Comparison of ENCODE assay signal across 17 cellular contexts in genomic region chr12:116760621-116761020, GRCh38. TPM values are rescaled to one million over a fixed set of nuclear protein-coding genes. Genes with fewer than 3 reads are reported as not detected.
DNase-seq lines count a peak whose midpoint lies in the region; ATAC-seq and TF ChIP-seq lines count a peak whose summit lies in the region.
"Had no signal": no experiment of that assay in that cellular context is flagged by ENCODE, and none has a peak within 500 bp of the region (broad histone marks: within the 10 kb centered on the region; RNA-seq: fewer than 3 reads in every experiment).

No MANE protein-coding gene starts in this region.

- CTCF ChIA-PET in activated CD4-positive, alpha-beta memory T cell treated with anti-CD3 and anti-CD28 coated beads for 36 hours (lab: Charles Lee) = interaction anchor here (1.0 to 1.3 kb wide), 3 partner anchors 30 to 358 kb away, joined by 3 read pairs; no protein-coding TSS in a partner anchor

- H3K9me3 ChIP-seq in heart right ventricle (no peaks in the 10 kb centered on the region), right atrium auricular region (no peaks in the 10 kb centered on the region), iPS-18a (ENCODE audit: control insufficient read depth, low read depth, low read length) (no peaks in the 10 kb centered on the region), subcutaneous abdominal adipose tissue (ENCODE audit: control insufficient read depth in 5 of 5, low read length in 5 of 5) (no peaks in the 10 kb centered on the region), sigmoid colon (no peaks in the 10 kb centered on the region)

- H3K4me3 ChIP-seq in heart right ventricle (peak overlapping the region in 7 of 10 donors; percentile 0 to 34 (median 27)), right atrium auricular region (no peak overlapping the region), iPS-18a (ENCODE audit: low read length) (peak overlapping the region; percentile 39), subcutaneous abdominal adipose tissue (ENCODE audit: low read depth in 1 of 5, low read length in 5 of 5) (peak overlapping the region in 3 of 5 donors; percentile 23 to 40 (median 33)), sigmoid colon (no peak overlapping the region)

- WGBS in heart right ventricle, 2 donors = 66 to 70% methylated on average over 11 of the region's 11 CpGs
- WGBS in sigmoid colon, 2 donors = 94 to 95% methylated on average over 11 of the region's 11 CpGs

- no peak for TF ChIP-seq CTCF in heart right ventricle (IDR thresholded peaks at IDR 0.05)
- TF ChIP-seq CTCF in right atrium auricular region (IDR thresholded peaks at IDR 0.05) = no peak
- TF ChIP-seq CTCF in sigmoid colon (IDR thresholded peaks at IDR 0.05) = no peak
- no peak for TF ChIP-seq CTCF in GM13976 (IDR thresholded peaks at IDR 0.05; ENCODE audit: borderline replicate concordance, control extremely low read depth, extremely low read depth, insufficient read depth, missing control alignments)

- no peaks in the 10 kb centered on the region for H3K27me3 ChIP-seq in heart right ventricle
- H3K27me3 ChIP-seq in right atrium auricular region = no peaks in the 10 kb centered on the region
- no peaks in the 10 kb centered on the region for H3K27me3 ChIP-seq in iPS-18a (ENCODE audit: control insufficient read depth, insufficient read depth, low read length)
- no peaks in the 10 kb centered on the region for H3K27me3 ChIP-seq in subcutaneous abdominal adipose tissue (ENCODE audit: control insufficient read depth in 5 of 5, insufficient read depth in 4 of 5, low read length in 5 of 5)
- H3K27me3 ChIP-seq in sigmoid colon = no peaks in the 10 kb centered on the region

- DNase-seq in heart right ventricle (no peak), right atrium auricular region (ENCODE audit: low spot score) (no peak), sigmoid colon (no peak), GM13976 (ENCODE audit: low spot score) (no peak)
- DNase-seq in activated CD4-positive, alpha-beta memory T cell treated with anti-CD3 and anti-CD28 coated beads for 36 hours = no peak
- DNase-seq: activated effector memory CD4-positive, alpha-beta T cell treated with Interleukin-2 at 50 U/mL for 16 hours; cortex of kidney; DND-41; MV-4-11; NCI-H2029 treated with DMSO at 0.1 percent for 48 hours; NCI-H524; RPMI8226; stimulated activated CD4-positive, alpha-beta T cell treated with anti-CD3 and anti-CD28 coated beads, Interleukin-2, amount 100 ng/mL, for 48 hours had no signal

- no peak for TF ChIP-seq EP300 in sigmoid colon (IDR thresholded peaks at IDR 0.05)

- H3K36me3 ChIP-seq in heart right ventricle = no peaks in the 10 kb centered on the region
- no peaks in the 10 kb centered on the region for H3K36me3 ChIP-seq in right atrium auricular region
- H3K36me3 ChIP-seq in iPS-18a (ENCODE audit: control insufficient read depth, low read depth, low read length) = peaks cover 19% of the 10 kb centered on the region
- H3K36me3 ChIP-seq in subcutaneous abdominal adipose tissue (ENCODE audit: control insufficient read depth in 5 of 5, insufficient read depth in 5 of 5, low read length in 5 of 5) = no peaks in the 10 kb centered on the region
- no peaks in the 10 kb centered on the region for H3K36me3 ChIP-seq in sigmoid colon

- in situ Hi-C loops in GM13976 (cut with MboI; ENCODE audit: low sequenced_read_pairs, unreplicated experiment) = no loop called here

- intact Hi-C loops in heart right ventricle (cut with DNase I) = no loop called here
- intact Hi-C loops in activated CD4-positive, alpha-beta memory T cell treated with anti-CD3 and anti-CD28 coated beads for 36 hours (cut with micrococcal nuclease) = no loop called here
- intact Hi-C loops in sigmoid colon (cut with DNase I) = no loop called here

- peaks cover 0 to 4% (median 0%) of the 10 kb centered on the region in 9 donors for H3K4me1 ChIP-seq in heart right ventricle
- H3K4me1 ChIP-seq in right atrium auricular region = peaks cover 0 to 12% of the 10 kb centered on the region in 2 donors
- no peaks in the 10 kb centered on the region for H3K4me1 ChIP-seq in iPS-18a (ENCODE audit: control insufficient read depth, low read depth, low read length)
- peaks cover 0 to 6% (median 3%) of the 10 kb centered on the region in 5 donors for H3K4me1 ChIP-seq in subcutaneous abdominal adipose tissue (ENCODE audit: control insufficient read depth in 5 of 5, insufficient read depth in 5 of 5, low read length in 5 of 5)
- no peaks in the 10 kb centered on the region for H3K4me1 ChIP-seq in sigmoid colon

- no peaks in the 10 kb centered on the region for H3K9me3 Mint-ChIP-seq in activated CD4-positive, alpha-beta memory T cell treated with anti-CD3 and anti-CD28 coated beads for 36 hours

- H3K9ac ChIP-seq in iPS-18a (ENCODE audit: low read length) (peak overlapping the region; percentile 1), subcutaneous abdominal adipose tissue (ENCODE audit: low read length in 5 of 5) (no peak overlapping the region)

- POLR2A ChIA-PET in activated CD4-positive, alpha-beta memory T cell treated with anti-CD3 and anti-CD28 coated beads for 36 hours (lab: Charles Lee) = no interaction called here

- peaks cover 11% of the 10 kb centered on the region for H3K36me3 Mint-ChIP-seq in activated CD4-positive, alpha-beta memory T cell treated with anti-CD3 and anti-CD28 coated beads for 36 hours

- ATAC-seq in heart right ventricle (peak in 1 of 8 donors; percentile 39), GM19023 (IDR thresholded peaks at IDR 0.05; ENCODE audit: unreplicated experiment) (no peak)

- no peak overlapping the region for H3K27ac Mint-ChIP-seq in activated CD4-positive, alpha-beta memory T cell treated with anti-CD3 and anti-CD28 coated beads for 36 hours

- no peaks in the 10 kb centered on the region for H3K27me3 Mint-ChIP-seq in activated CD4-positive, alpha-beta memory T cell treated with anti-CD3 and anti-CD28 coated beads for 36 hours

- TF ChIP-seq POLR2A in sigmoid colon (IDR thresholded peaks at IDR 0.05) = no peak

- peak overlapping the region; percentile 65 for H3K4me3 Mint-ChIP-seq in activated CD4-positive, alpha-beta memory T cell treated with anti-CD3 and anti-CD28 coated beads for 36 hours

- H3K4me1 Mint-ChIP-seq in activated CD4-positive, alpha-beta memory T cell treated with anti-CD3 and anti-CD28 coated beads for 36 hours (ENCODE audit: low read depth) = peaks cover 6% of the 10 kb centered on the region

- no peak overlapping the region for H3K27ac ChIP-seq in heart right ventricle
- no peak overlapping the region for H3K27ac ChIP-seq in right atrium auricular region
- peak overlapping the region; percentile 1 for H3K27ac ChIP-seq in iPS-18a (ENCODE audit: low read length)
- H3K27ac ChIP-seq in subcutaneous abdominal adipose tissue (ENCODE audit: low read depth, low read length) = no peak overlapping the region
- H3K27ac ChIP-seq in sigmoid colon = no peak overlapping the region
- H3K27ac ChIP-seq: HL-60 had no signal

RNA-seq across cellular contexts. Expression of gene RNFT2, which starts 22.5 kb away (rescaled TPM):
- 1 to 10 TPM in 7 of 10 donors, under 1 TPM in 3; 0.53 to 2.2 (median 1.6) TPM for total RNA-seq in heart right ventricle
- 1 to 10 TPM in 1 of 2 donors, under 1 TPM in 1; 0.46 to 2.0 TPM for polyA plus RNA-seq in heart right ventricle
- total RNA-seq in right atrium auricular region = 1 to 10 TPM in 1 of 2 donors, under 1 TPM in 1; 0.89 to 1.1 TPM
- 10 to 100 TPM; 15.8 to 15.9 TPM for total RNA-seq in activated CD4-positive, alpha-beta memory T cell treated with anti-CD3 and anti-CD28 coated beads for 36 hours
- 1 to 10 TPM in 2 of 4 donors, under 1 TPM in 2; 0.36 to 4.3 (median 0.80) TPM for total RNA-seq in sigmoid colon
- polyA plus RNA-seq in sigmoid colon = 1 to 10 TPM in 2 of 3 donors, under 1 TPM in 1; 0.46 to 3.1 (median 1.2) TPM

RNA-seq across cellular contexts. Expression of gene SPRING1, which starts 22.8 kb away (rescaled TPM):
- 10 to 100 TPM in 6 of 10 donors, 1 to 10 TPM in 4; 6.2 to 19.5 (median 10.5) TPM for total RNA-seq in heart right ventricle
- 10 to 100 TPM in 1 of 2 donors, 1 to 10 TPM in 1; 8.1 to 13.1 TPM for polyA plus RNA-seq in heart right ventricle
- total RNA-seq in right atrium auricular region = 10 to 100 TPM in 1 of 2 donors, 1 to 10 TPM in 1; 9.4 to 12.0 TPM
- 10 to 100 TPM; 20.9 to 24.3 TPM for total RNA-seq in activated CD4-positive, alpha-beta memory T cell treated with anti-CD3 and anti-CD28 coated beads for 36 hours
- 10 to 100 TPM; 10.5 to 18.0 (median 13.7) TPM for total RNA-seq in sigmoid colon
- 10 to 100 TPM; 16.2 to 38.6 (median 35.4) TPM for polyA plus RNA-seq in sigmoid colon

Comparison
In these comparisons a context has a peak if more than half of its experiments do, and no peak if none do; other contexts are left out.
1. H3K4me3 ChIP-seq: peak in heart right ventricle (7 of 10), iPS-18a (single experiment) and subcutaneous abdominal adipose tissue (3 of 5); none in right atrium auricular region (0 of 2) and sigmoid colon (0 of 4).